Comparison of ENCODE assay signal across 18 cellular contexts in genomic region chr4:54716478-54717065, GRCh38. TPM values are rescaled to one million over a fixed set of nuclear protein-coding genes. Genes with fewer than 3 reads are reported as not detected.
DNase-seq lines count a peak whose midpoint lies in the region; ATAC-seq and TF ChIP-seq lines count a peak whose summit lies in the region.
"Had no signal": no experiment of that assay in that cellular context is flagged by ENCODE, and none has a peak within 500 bp of the region (broad histone marks: within the 10 kb centered on the region; RNA-seq: fewer than 3 reads in every experiment).

No MANE protein-coding gene starts in this region.

- no peaks in the 10 kb centered on the region for H3K9me2 ChIP-seq in SK-N-SH

- H3K9ac ChIP-seq in SK-N-SH = no peak overlapping the region
- H3K9ac ChIP-seq: BLaER1 treated with 17β-estradiol and CSF1 and Interleukin-3, amounts not matched to agents 10 nM and 100 nM had no signal

- intact Hi-C loops in body of pancreas (cut with DNase I) = no loop called here

- no peak overlapping the region for H3K4me2 ChIP-seq in SK-N-SH
- H3K4me2 ChIP-seq: A549; BLaER1 treated with 17β-estradiol and CSF1 and Interleukin-3, amounts not matched to agents 10 nM and 100 nM had no signal

- no peak for DNase-seq in SK-N-SH
- DNase-seq in caudate nucleus (lab: John Stamatoyannopoulos, UW) = no peak
- peak; percentile 49 to 77 for DNase-seq in erythroblast (lab: John Stamatoyannopoulos, UW)
- DNase-seq in body of pancreas = no peak
- DNase-seq: AML-193; Caco-2; Calu3; CD4-positive, alpha-beta T cell; CD8-positive, alpha-beta T cell; DMS79 treated with DMSO at 0.1 percent for 48 hours; GF-D8 had no signal

- H3K27me3 ChIP-seq in SK-N-SH (ENCODE audit: insufficient read depth) (no peaks in the 10 kb centered on the region), body of pancreas (no peaks in the 10 kb centered on the region)
- H3K27me3 ChIP-seq: BLaER1 treated with 17β-estradiol and CSF1 and Interleukin-3, amounts not matched to agents 10 nM and 100 nM had no signal

- WGBS in SK-N-SH (ENCODE audit: low lambda C conversion rate) = 42% methylated on average over 5 of the region's 5 CpGs
- 58 to 60% methylated on average over 5 of the region's 5 CpGs for WGBS in body of pancreas, 2 donors

- no peak overlapping the region for H3K27ac ChIP-seq in SK-N-SH (ENCODE audit: low read depth in 2 of 2, low read length in 1 of 2)
- peak overlapping the region; percentile 74 for H3K27ac ChIP-seq in caudate nucleus (ENCODE audit: low read depth, low read length)
- no peak overlapping the region for H3K27ac ChIP-seq in body of pancreas
- H3K27ac ChIP-seq: 22Rv1; A549; BLaER1 treated with 17β-estradiol and CSF1 and Interleukin-3, amounts not matched to agents 10 nM and 100 nM; C4-2B had no signal

- H3K4me3 ChIP-seq in SK-N-SH (ENCODE audit: low read depth in 2 of 2, low read length in 1 of 2) = no peak overlapping the region
- no peak overlapping the region for H3K4me3 ChIP-seq in body of pancreas
- H3K4me3 ChIP-seq: A549; BLaER1 treated with 17β-estradiol and CSF1 and Interleukin-3, amounts not matched to agents 10 nM and 100 nM had no signal

- TF ChIP-seq CTCF in SK-N-SH (IDR thresholded peaks at IDR 0.05) (no peak), body of pancreas (IDR thresholded peaks at IDR 0.05) (no peak)

- H3F3A ChIP-seq in SK-N-SH (replicated peaks; ENCODE audit: insufficient read depth) = peaks cover 4% of the 10 kb centered on the region

- no peaks in the 10 kb centered on the region for H4K20me1 ChIP-seq in SK-N-SH (ENCODE audit: insufficient read depth)
- H4K20me1 ChIP-seq: BLaER1 treated with 17β-estradiol and CSF1 and Interleukin-3, amounts not matched to agents 10 nM and 100 nM had no signal

- no peak; a peak in 1 of 4 replicates for TF ChIP-seq EP300 in SK-N-SH (IDR thresholded peaks at IDR 0.05; ENCODE audit: borderline replicate concordance in 1 of 2, low read depth in 1 of 2, low read length in 1 of 2)

- TF ChIP-seq POLR2A in erythroblast (IDR thresholded peaks at IDR 0.05; ENCODE audit: low read length) (no peak), body of pancreas (IDR thresholded peaks at IDR 0.05) (no peak)

- no peak for TF ChIP-seq RAD21 in SK-N-SH (IDR thresholded peaks at IDR 0.05; ENCODE audit: low read length)

- no peak overlapping the region for H2AFZ ChIP-seq in SK-N-SH (ENCODE audit: low read depth)

- H3K36me3 ChIP-seq in SK-N-SH (replicated peaks in 1 of 2; ENCODE audit: control insufficient read depth in 1 of 2, insufficient read depth in 2 of 2, low read length in 1 of 2) (no peaks in the 10 kb centered on the region), body of pancreas (replicated peaks in 1 of 2; ENCODE audit: insufficient read depth in 1 of 2, low read depth in 2 of 2) (no peaks in the 10 kb centered on the region)
- H3K36me3 ChIP-seq: BLaER1 treated with 17β-estradiol and CSF1 and Interleukin-3, amounts not matched to agents 10 nM and 100 nM had no signal

- CTCF ChIA-PET in SK-N-SH (lab: Yijun Ruan, JAX) = interaction anchor here (1.0 to 1.1 kb wide), 2 partner anchors 18 to 62 kb away, joined by 3 to 4 read pairs; no protein-coding TSS in a partner anchor

- ATAC-seq in SK-N-SH treated with all-trans-retinoic acid at 6 μM for 48 hours = no peak
- no peak for ATAC-seq in body of pancreas
- ATAC-seq in GM18502 (IDR thresholded peaks at IDR 0.05; ENCODE audit: poor library complexity, unreplicated experiment) = no peak
- ATAC-seq: A549; CD8-positive, alpha-beta T cell had no signal

- POLR2A ChIA-PET in SK-N-SH (lab: Yijun Ruan, JAX) = no interaction called here

- H3K9me3 ChIP-seq in SK-N-SH (no peaks in the 10 kb centered on the region), body of pancreas (no peaks in the 10 kb centered on the region)
- H3K9me3 ChIP-seq: A549; BLaER1 treated with 17β-estradiol and CSF1 and Interleukin-3, amounts not matched to agents 10 nM and 100 nM; Caco-2 had no signal

- no peaks in the 10 kb centered on the region for H3K79me2 ChIP-seq in SK-N-SH (ENCODE audit: insufficient read depth)

- H3K4me1 ChIP-seq in SK-N-SH (ENCODE audit: control insufficient read depth in 1 of 2, insufficient read depth in 2 of 2, low read depth in 1 of 2, low read length in 1 of 2) (no peaks in the 10 kb centered on the region; a peak in 2 of 4 replicates), body of pancreas (no peaks in the 10 kb centered on the region)
- H3K4me1 ChIP-seq: A549; BLaER1 treated with 17β-estradiol and CSF1 and Interleukin-3, amounts not matched to agents 10 nM and 100 nM; Caco-2 had no signal

TF ChIP-seq in SK-N-SH, 30 proteins besides CTCF, POLR2A, EP300 and RAD21:
- TF ChIP-seq GATA2 (CRISPR knock-in tag; IDR thresholded peaks at IDR 0.05) (peak; percentile 66), CHD2 (IDR thresholded peaks at IDR 0.05; ENCODE audit: low read length, partially characterized antibody) (no peak)

TF ChIP-seq in SK-N-SH treated with all-trans-retinoic acid at 6 μM for 48 hours, 23 proteins besides CTCF, POLR2A, EP300 and RAD21:
- TF ChIP-seq ARNTL (CRISPR knock-in tag; IDR thresholded peaks at IDR 0.05; ENCODE audit: borderline replicate concordance, low read depth) (no peak), ZNF8 (CRISPR knock-in tag; IDR thresholded peaks at IDR 0.05) (no peak), TOX (CRISPR knock-in tag; IDR thresholded peaks at IDR 0.05; ENCODE audit: borderline replicate concordance) (no peak), OSR1 (CRISPR knock-in tag; IDR thresholded peaks at IDR 0.05) (no peak), SNAI2 (CRISPR knock-in tag; IDR thresholded peaks at IDR 0.05) (no peak), PPARA (CRISPR knock-in tag; IDR thresholded peaks at IDR 0.05; ENCODE audit: borderline replicate concordance) (no peak), BACH2 (CRISPR knock-in tag; IDR thresholded peaks at IDR 0.05; ENCODE audit: borderline replicate concordance) (no peak)

RNA-seq across cellular contexts. Expression of gene KIT, which starts 58.8 kb away (rescaled TPM):
- 0.79 and 1.2 TPM in 2 replicates for polyA plus RNA-seq in SK-N-SH (2012; rRNA removed)
- 0.93 and 0.94 TPM in 2 replicates for polyA plus RNA-seq in SK-N-SH (2012; cell fraction: cytosol; rRNA removed)
- 0.96 and 1.9 TPM in 2 replicates for polyA plus RNA-seq in SK-N-SH (2012; cell fraction: nucleus; rRNA removed)
- 1 to 10 TPM; 2.1 to 4.0 TPM for total RNA-seq in body of pancreas
- total RNA-seq: B cell, Calu3 had no signal
- polyA plus RNA-seq: A549 had no signal

Comparison
In these comparisons a context has a peak if more than half of its experiments do, and no peak if none do; other contexts are left out.
1. DNase-seq: peak in erythroblast (2 of 2); none in SK-N-SH (single experiment), caudate nucleus (0 of 61) and body of pancreas (0 of 4).